ENCODE assay signal across 24 cellular contexts in the genomic region with DNA sequence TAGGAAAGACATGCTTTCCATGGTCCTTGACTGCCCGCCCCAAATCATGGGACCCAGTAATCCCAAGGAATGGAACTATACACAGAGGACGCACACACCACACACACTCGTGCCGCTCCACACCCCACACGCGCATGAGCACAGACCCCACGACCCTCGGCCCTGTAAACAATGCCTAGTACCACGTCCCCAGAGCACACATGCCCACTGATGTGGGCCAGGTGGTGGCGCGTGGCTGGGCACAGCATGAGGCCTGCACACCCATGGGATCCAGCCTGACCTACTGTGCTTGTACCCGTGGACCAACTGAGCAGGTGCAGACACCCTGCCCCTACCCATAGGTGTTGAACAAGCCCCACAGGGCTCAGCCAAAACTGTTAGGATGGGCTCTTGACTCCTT. TPM values are rescaled to one million over a fixed set of nuclear protein-coding genes. Genes with fewer than 3 reads are reported as not detected.
DNase-seq lines count a peak whose midpoint lies in the region; ATAC-seq and TF ChIP-seq lines count a peak whose summit lies in the region.
"Had no signal": no experiment of that assay in that cellular context is flagged by ENCODE, and none has a peak within 500 bp of the region (broad histone marks: within the 10 kb centered on the region; RNA-seq: fewer than 3 reads in every experiment).

No MANE protein-coding gene starts in this region.

- H3K4me3 Mint-ChIP-seq in natural killer cell: no peak overlapping the region
- H3K4me3 Mint-ChIP-seq: CD4-positive, CD25-positive, alpha-beta regulatory T cell; CD8-positive, alpha-beta memory T cell; GM23338; HFFc6 had no signal

- no peaks in the 10 kb centered on the region for H3K9me3 Mint-ChIP-seq in natural killer cell
- H3K9me3 Mint-ChIP-seq: CD4-positive, CD25-positive, alpha-beta regulatory T cell; CD8-positive, alpha-beta memory T cell; GM23338; HFFc6 had no signal

- no peak overlapping the region for H3K4ac ChIP-seq in mesenchymal stem cell (ENCODE audit: low read depth in 1 of 2, low read length in 2 of 2)
- H3K4ac ChIP-seq in trophoblast cell (ENCODE audit: low read depth, low read length): no peak overlapping the region

- no peak overlapping the region for H3K18ac ChIP-seq in mesenchymal stem cell (ENCODE audit: low read depth in 1 of 2, low read length in 2 of 2)
- no peak overlapping the region for H3K18ac ChIP-seq in trophoblast cell (ENCODE audit: low read length)

- no peaks in the 10 kb centered on the region for H3K4me1 ChIP-seq in left ventricle myocardium inferior
- H3K4me1 ChIP-seq in BLaER1: peaks cover 69% of the 10 kb centered on the region
- no peaks in the 10 kb centered on the region for H3K4me1 ChIP-seq in mesenchymal stem cell (ENCODE audit: control insufficient read depth, insufficient read depth, low read depth, low read length)
- H3K4me1 ChIP-seq in trophoblast cell (ENCODE audit: control insufficient read depth in 1 of 2, insufficient read depth in 2 of 2, low read length in 2 of 2): peaks cover 0 to 9% of the 10 kb centered on the region in 2 experiments

- H3K36me3 Mint-ChIP-seq in natural killer cell: no peaks in the 10 kb centered on the region
- H3K36me3 Mint-ChIP-seq: CD4-positive, CD25-positive, alpha-beta regulatory T cell; CD8-positive, alpha-beta memory T cell had no signal

- H3K27me3 Mint-ChIP-seq in natural killer cell (ENCODE audit: low read depth in 2 of 2): peaks cover 0 to 9% of the 10 kb centered on the region in 2 donors

- H3K27ac ChIP-seq in left ventricle myocardium inferior (replicated peaks) (no peak overlapping the region), BLaER1 (no peak overlapping the region), mesenchymal stem cell (ENCODE audit: low read length, poor library complexity, severe bottlenecking) (no peak overlapping the region), trophoblast cell (ENCODE audit: low read depth, low read length) (no peak overlapping the region)

- H3K36me3 ChIP-seq in left ventricle myocardium inferior (no peaks in the 10 kb centered on the region), BLaER1 (no peaks in the 10 kb centered on the region), mesenchymal stem cell (ENCODE audit: control insufficient read depth in 1 of 2, insufficient read depth in 2 of 2, low read depth in 1 of 2, low read length in 2 of 2) (no peaks in the 10 kb centered on the region), trophoblast cell (ENCODE audit: control insufficient read depth in 1 of 2, insufficient read depth in 2 of 2, low read length in 2 of 2) (no peaks in the 10 kb centered on the region)

- H3K79me2 ChIP-seq in trophoblast cell (ENCODE audit: control insufficient read depth, insufficient read depth, low read length, poor library complexity): no peaks in the 10 kb centered on the region

- H3K79me1 ChIP-seq in mesenchymal stem cell (replicated peaks; ENCODE audit: low read length, poor library complexity, severe bottlenecking) (no peaks in the 10 kb centered on the region), trophoblast cell (ENCODE audit: low read length) (no peaks in the 10 kb centered on the region)

- H3K9me3 ChIP-seq in left ventricle myocardium inferior (replicated peaks) (no peaks in the 10 kb centered on the region), BLaER1 (no peaks in the 10 kb centered on the region), mesenchymal stem cell (ENCODE audit: control insufficient read depth, low read length) (no peaks in the 10 kb centered on the region), trophoblast cell (ENCODE audit: insufficient read depth, low read depth, low read length) (peaks cover 1% of the 10 kb centered on the region)

- peaks cover 80% of the 10 kb centered on the region for H3K27me3 ChIP-seq in left ventricle myocardium inferior (ENCODE audit: low read depth)
- no peaks in the 10 kb centered on the region for H3K27me3 ChIP-seq in BLaER1
- peaks cover 66 to 93% of the 10 kb centered on the region in 2 experiments for H3K27me3 ChIP-seq in mesenchymal stem cell (ENCODE audit: control insufficient read depth in 1 of 2, insufficient read depth in 1 of 2, low read length in 2 of 2)
- no peaks in the 10 kb centered on the region for H3K27me3 ChIP-seq in trophoblast cell (ENCODE audit: insufficient read depth, low read length)

- TF ChIP-seq CTCF in left ventricle myocardium inferior (IDR thresholded peaks at IDR 0.05; ENCODE audit: borderline replicate concordance): no peak
- TF ChIP-seq CTCF in natural killer cell (IDR thresholded peaks at IDR 0.05): no peak

- H4K91ac ChIP-seq in mesenchymal stem cell (ENCODE audit: low read length) (peak overlapping the region; percentile 54), trophoblast cell (ENCODE audit: low read depth, low read length) (no peak overlapping the region)

- H4K8ac ChIP-seq in mesenchymal stem cell (ENCODE audit: low read length) (no peak overlapping the region), trophoblast cell (ENCODE audit: low read depth, low read length) (no peak overlapping the region)

- no peak overlapping the region for H4K12ac ChIP-seq in trophoblast cell (ENCODE audit: low read depth, low read length)

- H3K9ac ChIP-seq in BLaER1 (no peak overlapping the region), mesenchymal stem cell (ENCODE audit: low read length) (no peak overlapping the region), trophoblast cell (ENCODE audit: low read length) (no peak overlapping the region)

- no peak overlapping the region for H3K4me3 ChIP-seq in left ventricle myocardium inferior
- no peak overlapping the region for H3K4me3 ChIP-seq in BLaER1
- H3K4me3 ChIP-seq in mesenchymal stem cell (ENCODE audit: insufficient read depth in 1 of 2, low read depth in 1 of 2, low read length in 2 of 2): no peak overlapping the region
- peak overlapping the region; percentile 32 for H3K4me3 ChIP-seq in trophoblast cell (ENCODE audit: low read depth, low read length)
- H3K4me3 ChIP-seq: GM12878, GM23338 had no signal

- WGBS in mesenchymal stem cell: 90% methylated on average over 12 of the region's 12 CpGs
- WGBS in trophoblast cell (ENCODE audit: extremely low coverage, insufficient coverage, insufficient read length): no CpG with 5 or more reads among the region's 12 CpGs

- peak overlapping the region; percentile 18; the same call in 1 of the 2 replicates for H3K4me2 ChIP-seq in BLaER1
- no peak overlapping the region for H3K4me2 ChIP-seq in mesenchymal stem cell (ENCODE audit: low read length, poor library complexity, severe bottlenecking)
- no peak overlapping the region for H3K4me2 ChIP-seq in trophoblast cell (ENCODE audit: low read length)

- H2BK5ac ChIP-seq in mesenchymal stem cell (ENCODE audit: low read depth, low read length, poor library complexity, severe bottlenecking) (no peak overlapping the region), trophoblast cell (ENCODE audit: low read depth, low read length, poor library complexity) (no peak overlapping the region)

- H3K27ac Mint-ChIP-seq in natural killer cell: no peak overlapping the region
- H3K27ac Mint-ChIP-seq: CD4-positive, CD25-positive, alpha-beta regulatory T cell; GM23338; HFFc6 had no signal

- intact Hi-C loops in Right ventricle myocardium inferior (cut with DNase I) (no loop called here), left ventricle myocardium inferior (cut with micrococcal nuclease) (no loop called here), natural killer cell (cut with micrococcal nuclease) (no loop called here)

- H2AFZ ChIP-seq in mesenchymal stem cell (ENCODE audit: low read depth, low read length): no peak overlapping the region
- no peak overlapping the region for H2AFZ ChIP-seq in trophoblast cell (ENCODE audit: insufficient read depth, low read length, poor library complexity)

- H3K23ac ChIP-seq in mesenchymal stem cell (ENCODE audit: low read length in 2 of 2): no peak overlapping the region
- H3K23ac ChIP-seq in trophoblast cell (ENCODE audit: low read length): no peak overlapping the region

- H2BK12ac ChIP-seq in mesenchymal stem cell (ENCODE audit: low read length in 2 of 2) (no peak overlapping the region), trophoblast cell (ENCODE audit: low read length) (no peak overlapping the region)

- H2BK120ac ChIP-seq in mesenchymal stem cell (ENCODE audit: low read depth, low read length) (no peak overlapping the region), trophoblast cell (ENCODE audit: insufficient read depth, low read length, poor library complexity) (no peak overlapping the region)

- no peak overlapping the region for H2BK15ac ChIP-seq in mesenchymal stem cell (ENCODE audit: low read depth, poor library complexity, severe bottlenecking)

- no peaks in the 10 kb centered on the region for H4K20me1 ChIP-seq in BLaER1

- DNase-seq in Right ventricle myocardium inferior (ENCODE audit: missing footprints): peak; percentile 64
- no peak for DNase-seq in left ventricle myocardium inferior
- DNase-seq in mesenchymal stem cell: no peak
- DNase-seq in trophoblast cell: no peak
- DNase-seq in natural killer cell: no peak
- DNase-seq: 8988T; C1 segment of cervical spinal cord; CD4-positive, CD25-positive, alpha-beta regulatory T cell; CD8-positive, alpha-beta memory T cell; COR-L47; DMS 273 treated with DMSO at 0.1 percent for 48 hours; DMS53; DND-41; EL; HFFc6 had no signal

- ATAC-seq in Right ventricle myocardium inferior: no peak
- no peak for ATAC-seq in HG02884 (IDR thresholded peaks at IDR 0.05; ENCODE audit: unreplicated experiment)
- no peak for ATAC-seq in natural killer cell
- ATAC-seq: GM12878, HCT116 had no signal

- H2AK5ac ChIP-seq in mesenchymal stem cell (ENCODE audit: low read length, severe bottlenecking) (no peak overlapping the region), trophoblast cell (ENCODE audit: low read length) (no peak overlapping the region)

- H3K4me1 Mint-ChIP-seq in natural killer cell: no peaks in the 10 kb centered on the region
- H3K4me1 Mint-ChIP-seq: CD4-positive, CD25-positive, alpha-beta regulatory T cell; CD8-positive, alpha-beta memory T cell had no signal

- H3K14ac ChIP-seq in mesenchymal stem cell (ENCODE audit: low read length in 2 of 2) (peak overlapping the region in 1 of 2 experiments; percentile 21), trophoblast cell (ENCODE audit: low read length) (no peak overlapping the region)

RNA-seq across cellular contexts. Expression of a gene that starts 0.7 kb away (rescaled TPM):
- total RNA-seq in Right ventricle myocardium inferior: not detected
- not detected for total RNA-seq in left ventricle myocardium inferior
- polyA plus RNA-seq in mesenchymal stem cell (2013, experiment 1 of 2): not detected
- polyA plus RNA-seq in mesenchymal stem cell (2013, experiment 2 of 2): not detected
- polyA plus RNA-seq in trophoblast cell (2013): 0.01 and 0.03 TPM in 2 replicates
- not detected for total RNA-seq in natural killer cell
- total RNA-seq: A673; CD8-positive, alpha-beta memory T cell; G401; GM12878; HFFc6; HT-29 had no signal
- polyA plus RNA-seq: AG04450; CD4-positive, CD25-positive, alpha-beta regulatory T cell; CD8-positive, alpha-beta memory T cell; GM12878 had no signal

RNA-seq across cellular contexts. Expression of a gene that starts 27.7 kb away (rescaled TPM):
- total RNA-seq in Right ventricle myocardium inferior: 0.22 TPM
- not detected for total RNA-seq in left ventricle myocardium inferior
- polyA plus RNA-seq in mesenchymal stem cell (2013, experiment 1 of 2): 0.07 TPM
- 0.10 TPM for polyA plus RNA-seq in mesenchymal stem cell (2013, experiment 2 of 2)
- polyA plus RNA-seq in trophoblast cell (2013): 0.89 and 0.90 TPM in 2 replicates
- not detected for total RNA-seq in natural killer cell
- total RNA-seq: A673; CD4-positive, CD25-positive, alpha-beta regulatory T cell; CD8-positive, alpha-beta memory T cell; G401; GM12878; HFFc6; HT-29 had no signal
- polyA plus RNA-seq: AG04450; CD4-positive, CD25-positive, alpha-beta regulatory T cell; CD8-positive, alpha-beta memory T cell; GM12878 had no signal
